In the genomic region with DNA sequence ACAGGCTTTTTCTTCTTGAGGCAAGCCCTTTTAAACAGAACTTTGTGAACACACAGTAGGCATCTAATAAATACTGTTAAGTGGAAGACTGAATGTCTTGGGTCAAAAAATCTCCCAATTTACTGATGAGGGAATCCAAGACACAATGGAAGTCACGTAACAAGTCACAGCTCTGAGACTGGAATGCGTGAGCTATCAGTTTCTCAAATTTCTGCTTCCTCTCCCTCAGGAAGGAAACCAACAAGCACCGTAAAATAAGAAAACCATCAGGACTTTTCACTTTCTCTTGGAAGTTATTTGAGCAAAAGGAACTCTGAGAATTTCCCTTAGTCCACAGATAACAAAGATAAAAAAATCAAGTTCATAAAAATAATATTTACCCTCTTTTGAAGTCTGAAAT, we compare ENCODE assay signal across 22 cellular contexts. TPM values are rescaled to one million over a fixed set of nuclear protein-coding genes. Genes with fewer than 3 reads are reported as not detected.
DNase-seq lines count a peak whose midpoint lies in the region; ATAC-seq and TF ChIP-seq lines count a peak whose summit lies in the region.
"Had no signal": no experiment of that assay in that cellular context is flagged by ENCODE, and none has a peak within 500 bp of the region (broad histone marks: within the 10 kb centered on the region; RNA-seq: fewer than 3 reads in every experiment).

No MANE protein-coding gene starts in this region.

- no peaks in the 10 kb centered on the region for H3K9me2 ChIP-seq in OCI-LY7 (ENCODE audit: insufficient read depth, low read length)

- no peaks in the 10 kb centered on the region for H3K79me2 ChIP-seq in OCI-LY7 (ENCODE audit: insufficient read depth, low read depth, low read length)

- no peaks in the 10 kb centered on the region for H3K27me3 Mint-ChIP-seq in CD8-positive, alpha-beta memory T cell
- H3K27me3 Mint-ChIP-seq: activated CD8-positive, alpha-beta T cell treated with anti-CD3 and anti-CD28 coated beads for 36 hours; activated T-cell treated with anti-CD3 and anti-CD28 coated beads, Interleukin-2, amount 50 U/mL, for 24 hours; stimulated activated naive CD8-positive, alpha-beta T cell treated with anti-CD3 and anti-CD28 coated beads, Interleukin-15, amount 100 ng/mL, for 72 hours had no signal

- H2AFZ ChIP-seq in OCI-LY7 (ENCODE audit: low read length) = no peak overlapping the region

- peak overlapping the region in 5 of 8 donors; percentile 29 to 96 (median 83) for H3K27ac Mint-ChIP-seq in CD8-positive, alpha-beta memory T cell
- H3K27ac Mint-ChIP-seq: activated T-cell treated with anti-CD3 and anti-CD28 coated beads, Interleukin-2, amount 50 U/mL, for 24 hours; stimulated activated naive CD8-positive, alpha-beta T cell treated with anti-CD3 and anti-CD28 coated beads, Interleukin-15, amount 100 ng/mL, for 72 hours had no signal

- no peaks in the 10 kb centered on the region for H4K20me1 ChIP-seq in OCI-LY7 (ENCODE audit: insufficient read depth, low read length)
- H4K20me1 ChIP-seq: BLaER1 treated with 17β-estradiol and CSF1 and Interleukin-3, amounts not matched to agents 10 nM and 100 nM had no signal

- no peak for TF ChIP-seq POLR2A in right lobe of liver (IDR thresholded peaks at IDR 0.05)

- H3K9me3 Mint-ChIP-seq in CD8-positive, alpha-beta memory T cell = no peaks in the 10 kb centered on the region
- H3K9me3 Mint-ChIP-seq: activated CD8-positive, alpha-beta T cell treated with anti-CD3 and anti-CD28 coated beads for 36 hours; activated T-cell treated with anti-CD3 and anti-CD28 coated beads, Interleukin-2, amount 50 U/mL, for 24 hours; immature natural killer cell; stimulated activated naive CD8-positive, alpha-beta T cell treated with anti-CD3 and anti-CD28 coated beads, Interleukin-15, amount 100 ng/mL, for 72 hours had no signal

- H3K4me2 ChIP-seq in skeletal muscle satellite cell (ENCODE audit: low read length) (peak overlapping the region; percentile 33), OCI-LY7 (ENCODE audit: low read length) (no peak overlapping the region)
- H3K4me2 ChIP-seq: BLaER1 treated with 17β-estradiol and CSF1 and Interleukin-3, amounts not matched to agents 10 nM and 100 nM had no signal

- BruUV-seq in OCI-LY7 (replicated peaks; lab: Mats Ljungman, UMichigan) = no TSS peak

- H3K27me3 ChIP-seq in CD8-positive, alpha-beta memory T cell (ENCODE audit: insufficient read depth, low read length, poor library complexity, severe bottlenecking) = no peaks in the 10 kb centered on the region
- no peaks in the 10 kb centered on the region for H3K27me3 ChIP-seq in ascending aorta
- no peaks in the 10 kb centered on the region for H3K27me3 ChIP-seq in right lobe of liver
- H3K27me3 ChIP-seq in skeletal muscle satellite cell (ENCODE audit: control insufficient read depth, insufficient read depth, low read length) = no peaks in the 10 kb centered on the region
- H3K27me3 ChIP-seq: BLaER1 treated with 17β-estradiol and CSF1 and Interleukin-3, amounts not matched to agents 10 nM and 100 nM; pancreas had no signal

- intact Hi-C loops in ascending aorta (cut with DNase I) (no loop called here), right lobe of liver (cut with DNase I) (no loop called here), OCI-LY7 (cut with micrococcal nuclease; ENCODE audit: unreplicated experiment) (no loop called here)

- no peak for TF ChIP-seq CTCF in ascending aorta (IDR thresholded peaks at IDR 0.05)
- TF ChIP-seq CTCF in right lobe of liver (IDR thresholded peaks at IDR 0.05) = no peak
- TF ChIP-seq CTCF in OCI-LY7 (conservative IDR thresholded peaks at IDR 0.05; ENCODE audit: low read length) = no peak

- H3K27ac ChIP-seq in CD8-positive, alpha-beta memory T cell (ENCODE audit: low read depth, low read length) = no peak overlapping the region
- H3K27ac ChIP-seq in ascending aorta (peak overlapping the region; percentile 36 to 54), right lobe of liver (peak overlapping the region in 1 of 3 donors; percentile 25), OCI-LY7 (ENCODE audit: low read depth, low read length, poor library complexity, severe bottlenecking) (no peak overlapping the region)
- H3K27ac ChIP-seq: BLaER1 treated with 17β-estradiol and CSF1 and Interleukin-3, amounts not matched to agents 10 nM and 100 nM; pancreas had no signal

- H3K4me3 ChIP-seq in CD8-positive, alpha-beta memory T cell (ENCODE audit: low read length) = no peak overlapping the region
- H3K4me3 ChIP-seq in ascending aorta (no peak overlapping the region), right lobe of liver (no peak overlapping the region), skeletal muscle satellite cell (ENCODE audit: low read length) (no peak overlapping the region), OCI-LY7 (ENCODE audit: low read depth, low read length, poor library complexity, severe bottlenecking) (no peak overlapping the region)
- H3K4me3 ChIP-seq: BLaER1 treated with 17β-estradiol and CSF1 and Interleukin-3, amounts not matched to agents 10 nM and 100 nM; lung; pancreas had no signal

- H3K36me3 Mint-ChIP-seq in CD8-positive, alpha-beta memory T cell = peaks cover 7 to 35% (median 17%) of the 10 kb centered on the region in 3 donors

- H3K9ac ChIP-seq in skeletal muscle satellite cell (ENCODE audit: low read depth, low read length) = no peak overlapping the region
- H3K9ac ChIP-seq: BLaER1 treated with 17β-estradiol and CSF1 and Interleukin-3, amounts not matched to agents 10 nM and 100 nM had no signal

- DNase-seq in CD8-positive, alpha-beta memory T cell = no peak
- DNase-seq in ascending aorta (ENCODE audit: low spot score in 2 of 2) (no peak), right lobe of liver (no peak), AG08395 (ENCODE audit: low spot score) (no peak), OCI-LY7 (ENCODE audit: low spot score) (no peak)
- no peak for DNase-seq in activated CD4-positive, CD25-positive, alpha-beta regulatory T cell (lab: John Stamatoyannopoulos, UW)
- DNase-seq: activated CD8-positive, alpha-beta T cell treated with anti-CD3 and anti-CD28 coated beads for 36 hours; activated naive CD4-positive, alpha-beta T cell treated with Interleukin-2 at 50 U/mL for 16 hours; activated T-cell treated with anti-CD3 and anti-CD28 coated beads, Interleukin-2, amount 50 U/mL, for 24 hours; amniotic stem cell; immature natural killer cell; NCI-H1417; NCI-H524; pancreas; small intestine; stimulated activated CD4-positive, alpha-beta T cell treated with anti-CD3 and anti-CD28 coated beads, Interleukin-4, amount 100 ng/mL, for 24 hours; stimulated activated naive CD8-positive, alpha-beta T cell treated with anti-CD3 and anti-CD28 coated beads, Interleukin-15, amount 100 ng/mL, for 72 hours; T1000 had no signal

- peak overlapping the region in 1 of 7 donors; percentile 22 for H3K4me3 Mint-ChIP-seq in CD8-positive, alpha-beta memory T cell
- H3K4me3 Mint-ChIP-seq: activated CD8-positive, alpha-beta T cell treated with anti-CD3 and anti-CD28 coated beads for 36 hours; activated T-cell treated with anti-CD3 and anti-CD28 coated beads, Interleukin-2, amount 50 U/mL, for 24 hours; stimulated activated naive CD8-positive, alpha-beta T cell treated with anti-CD3 and anti-CD28 coated beads, Interleukin-15, amount 100 ng/mL, for 72 hours had no signal

- CTCF ChIA-PET in CD8-positive, alpha-beta memory T cell (lab: Charles Lee) = no interaction called here
- CTCF ChIA-PET in OCI-LY7 (lab: Charles Lee; ENCODE audit: unreplicated experiment) = no interaction called here

- ATAC-seq in right lobe of liver (peak; percentile 19 to 53 (median 28)), GM21381 (IDR thresholded peaks at IDR 0.05; ENCODE audit: unreplicated experiment) (no peak)
- ATAC-seq: activated CD8-positive, alpha-beta T cell treated with anti-CD3 and anti-CD28 coated beads for 36 hours; pancreas; stimulated activated naive CD8-positive, alpha-beta T cell treated with anti-CD3 and anti-CD28 coated beads, Interleukin-15, amount 100 ng/mL, for 72 hours had no signal

- POLR2A ChIA-PET in CD8-positive, alpha-beta memory T cell (lab: Charles Lee) = no interaction called here
- POLR2A ChIA-PET in OCI-LY7 (lab: Charles Lee) = no interaction called here

- H3K36me3 ChIP-seq in CD8-positive, alpha-beta memory T cell (ENCODE audit: insufficient read depth, low read length) = peaks cover 16% of the 10 kb centered on the region
- H3K36me3 ChIP-seq in ascending aorta = no peaks in the 10 kb centered on the region
- H3K36me3 ChIP-seq in right lobe of liver = no peaks in the 10 kb centered on the region
- H3K36me3 ChIP-seq in skeletal muscle satellite cell (ENCODE audit: insufficient read depth, low read length) = no peaks in the 10 kb centered on the region
- no peaks in the 10 kb centered on the region for H3K36me3 ChIP-seq in OCI-LY7 (ENCODE audit: insufficient read depth, low read length)
- H3K36me3 ChIP-seq: pancreas had no signal

- WGBS in right lobe of liver (ENCODE audit: insufficient coverage, low coverage, low lambda C conversion rate, missing lambda C conversion rate) = 39% methylated on average over 3 of the region's 3 CpGs

- H3K4me1 Mint-ChIP-seq in CD8-positive, alpha-beta memory T cell = peaks cover 49 to 59% (median 55%) of the 10 kb centered on the region in 3 donors

- peaks cover 28% of the 10 kb centered on the region for H3K4me1 ChIP-seq in CD8-positive, alpha-beta memory T cell (ENCODE audit: insufficient read depth, low read length)
- no peaks in the 10 kb centered on the region for H3K4me1 ChIP-seq in ascending aorta
- H3K4me1 ChIP-seq in right lobe of liver = no peaks in the 10 kb centered on the region
- H3K4me1 ChIP-seq in skeletal muscle satellite cell (ENCODE audit: control insufficient read depth, insufficient read depth, low read length) = no peaks in the 10 kb centered on the region
- peaks cover 5% of the 10 kb centered on the region for H3K4me1 ChIP-seq in OCI-LY7 (ENCODE audit: insufficient read depth, low read length, poor library complexity, severe bottlenecking)
- H3K4me1 ChIP-seq: pancreas had no signal

- H3K9me3 ChIP-seq in CD8-positive, alpha-beta memory T cell (ENCODE audit: low read length) = no peaks in the 10 kb centered on the region
- H3K9me3 ChIP-seq in ascending aorta = no peaks in the 10 kb centered on the region
- no peaks in the 10 kb centered on the region for H3K9me3 ChIP-seq in right lobe of liver
- H3K9me3 ChIP-seq in skeletal muscle satellite cell (replicated peaks; ENCODE audit: low read length) = no peaks in the 10 kb centered on the region
- H3K9me3 ChIP-seq in OCI-LY7 (ENCODE audit: low read length) = no peaks in the 10 kb centered on the region
- H3K9me3 ChIP-seq: pancreas had no signal

RNA-seq across cellular contexts. Expression of a gene that starts 50.1 kb away (rescaled TPM):
- total RNA-seq in CD8-positive, alpha-beta memory T cell = under 1 TPM; 0.20 to 0.22 TPM
- polyA plus RNA-seq in CD8-positive, alpha-beta memory T cell = not detected
- total RNA-seq in ascending aorta (16.6 TPM), right lobe of liver (under 1 TPM in 1 of 6 experiments, not detected in 5; 0.20 TPM), OCI-LY7 (2022) (0.23 TPM in 1 of 2 replicates, not detected in the other)
- 3.7 and 4.6 TPM in 2 replicates for total RNA-seq in skeletal muscle satellite cell (2012; rRNA removed)
- total RNA-seq in OCI-LY7 (2014; rRNA removed; shearing (Covaris generic)) = not detected in 2 replicates
- polyA plus RNA-seq: immature natural killer cell had no signal

Comparison
In these comparisons a context has a peak if more than half of its experiments do, and no peak if none do; other contexts are left out.
1. H3K27ac ChIP-seq: peak in ascending aorta (2 of 2); none in CD8-positive, alpha-beta memory T cell (single experiment) and OCI-LY7 (single experiment).
2. RNA of a gene that starts 50.1 kb away (total RNA-seq): 16.6 TPM in ascending aorta (single experiment); 0.23 TPM in OCI-LY7, 0.20 to 0.22 TPM in CD8-positive, alpha-beta memory T cell and 0.20 TPM in right lobe of liver; every median in the first group is over 10 times any median in the second.